7 cellular contexts compared by ENCODE assay signal in the genomic region with DNA sequence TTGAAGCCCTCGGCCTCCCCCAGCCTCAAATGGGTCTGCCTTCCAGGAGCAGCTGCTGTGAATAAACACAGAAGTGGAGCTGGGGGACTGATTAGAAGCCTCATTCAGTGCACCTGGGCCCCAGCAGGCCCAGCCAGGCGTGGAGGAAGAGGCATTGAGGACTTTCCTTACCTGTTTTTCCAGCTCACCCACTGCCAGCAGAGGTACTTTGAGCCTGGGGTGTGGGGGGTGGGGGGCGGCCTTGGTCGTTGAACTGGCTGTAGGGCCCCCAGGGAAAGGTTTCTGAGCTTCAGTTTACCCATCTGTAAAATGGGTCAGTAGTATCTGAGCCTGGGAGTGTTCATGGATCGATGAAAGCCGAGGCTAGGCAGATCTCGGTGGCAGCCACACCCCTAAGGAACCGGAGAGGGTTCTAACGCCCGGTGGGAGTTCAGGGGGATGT. TPM values are rescaled to one million over a fixed set of nuclear protein-coding genes. Genes with fewer than 3 reads are reported as not detected.
DNase-seq lines count a peak whose midpoint lies in the region; ATAC-seq and TF ChIP-seq lines count a peak whose summit lies in the region.

No MANE protein-coding gene starts in this region.

- H3K14ac ChIP-seq in trophoblast cell (ENCODE audit: low read length): no peak overlapping the region

- H4K8ac ChIP-seq in trophoblast cell (ENCODE audit: low read depth, low read length): no peak overlapping the region

- no peak overlapping the region for H4K91ac ChIP-seq in trophoblast cell (ENCODE audit: low read depth, low read length)

- TF ChIP-seq CTCF in GM12865 (IDR thresholded peaks at IDR 0.05; ENCODE audit: insufficient read depth, low read depth, low read length, missing control alignments) (no peak), epithelial cell of proximal tubule (conservative IDR thresholded peaks at IDR 0.05; ENCODE audit: low read depth, low read length) (no peak)

- no peak overlapping the region for H2BK5ac ChIP-seq in trophoblast cell (ENCODE audit: low read depth, low read length, poor library complexity)

- H2BK120ac ChIP-seq in trophoblast cell (ENCODE audit: insufficient read depth, low read length, poor library complexity): no peak overlapping the region

- no peak overlapping the region for H3K18ac ChIP-seq in trophoblast cell (ENCODE audit: low read length)

- peak overlapping the region; percentile 54 for H3K4me2 ChIP-seq in trophoblast cell (ENCODE audit: low read length)

- H3K36me3 ChIP-seq in trophoblast cell (ENCODE audit: control insufficient read depth in 1 of 2, insufficient read depth in 2 of 2, low read length in 2 of 2) (no peaks in the 10 kb centered on the region), MG63 (0 out of 2 replicates have a peak, but pooled peaks cover 2% of the 10 kb centered on the region)

- H4K12ac ChIP-seq in trophoblast cell (ENCODE audit: low read depth, low read length): no peak overlapping the region

- no peak overlapping the region for H3K23ac ChIP-seq in trophoblast cell (ENCODE audit: low read length)

- no peak for ATAC-seq in GM18868 (IDR thresholded peaks at IDR 0.05; ENCODE audit: unreplicated experiment)

- no peak overlapping the region for H2AK5ac ChIP-seq in trophoblast cell (ENCODE audit: low read length)

- H3K9me3 ChIP-seq in trophoblast cell (ENCODE audit: insufficient read depth, low read depth, low read length): peaks cover 2% of the 10 kb centered on the region
- H3K9me3 ChIP-seq in MG63: no peaks in the 10 kb centered on the region

- peaks cover 14% of the 10 kb centered on the region in 2 experiments for H3K4me1 ChIP-seq in trophoblast cell (ENCODE audit: control insufficient read depth in 1 of 2, insufficient read depth in 2 of 2, low read length in 2 of 2)

- peaks cover 10% of the 10 kb centered on the region for H3K79me1 ChIP-seq in trophoblast cell (ENCODE audit: low read length)

- H3K27ac ChIP-seq in trophoblast cell (ENCODE audit: low read depth, low read length): no peak overlapping the region

- no CpG with 5 or more reads among the region's 10 CpGs for WGBS in trophoblast cell (ENCODE audit: extremely low coverage, insufficient coverage, insufficient read length)

- H3K27me3 ChIP-seq in trophoblast cell (ENCODE audit: insufficient read depth, low read length): no peaks in the 10 kb centered on the region
- no peaks in the 10 kb centered on the region; the same call in 1 of the 2 replicates for H3K27me3 ChIP-seq in MG63

- no peak overlapping the region for H3K9ac ChIP-seq in trophoblast cell (ENCODE audit: low read length)

- H3K4me3 ChIP-seq in GM12865 (ENCODE audit: low read depth, low read length): peak overlapping the region; percentile 97
- H3K4me3 ChIP-seq in epithelial cell of proximal tubule (ENCODE audit: low read depth, low read length): peak overlapping the region; percentile 74
- H3K4me3 ChIP-seq in trophoblast cell (ENCODE audit: low read depth, low read length): no peak overlapping the region
- no peak overlapping the region; the same call in 1 of the 2 replicates for H3K4me3 ChIP-seq in MG63

- no peak overlapping the region for H2BK12ac ChIP-seq in trophoblast cell (ENCODE audit: low read length)

- H3K79me2 ChIP-seq in trophoblast cell (ENCODE audit: control insufficient read depth, insufficient read depth, low read length, poor library complexity): peaks cover 12% of the 10 kb centered on the region

- no peak overlapping the region for H2AFZ ChIP-seq in trophoblast cell (ENCODE audit: insufficient read depth, low read length, poor library complexity)

- H3K4ac ChIP-seq in trophoblast cell (ENCODE audit: low read depth, low read length): peak overlapping the region; percentile 71

- DNase-seq in GM12865 (ENCODE audit: low read depth): peak; percentile 33
- DNase-seq in NCI-H526 treated with DMSO at 0.1 percent for 48 hours (lab: John Stamatoyannopoulos, UW): peak; percentile 7
- DNase-seq in epithelial cell of proximal tubule (ENCODE audit: low read depth): no peak
- peak in 1 of 2 donors; percentile 25 for DNase-seq in trophoblast cell
- DNase-seq in stimulated activated CD8-positive, alpha-beta memory T cell treated with anti-CD3 and anti-CD28 coated beads, Interleukin-4, amount 100 ng/mL, for 48 hours: no peak
- no peak for DNase-seq in MG63

RNA-seq across cellular contexts. Expression of gene CERS4, which starts 1.5 kb away (rescaled TPM):
- 3.8 and 24.5 TPM in 2 replicates for total RNA-seq in epithelial cell of proximal tubule
- polyA plus RNA-seq in trophoblast cell (2013): 11.5 and 13.1 TPM in 2 replicates
- total RNA-seq in MG63 (2014; rRNA removed; shearing (Covaris generic); ENCODE audit: low replicate concordance): 9.9 and 20.3 TPM in 2 replicates

Comparison
In these comparisons a context has a peak if more than half of its experiments do, and no peak if none do; other contexts are left out.
1. DNase-seq: peak in GM12865 (single experiment) and NCI-H526 treated with DMSO at 0.1 percent for 48 hours (single experiment); none in epithelial cell of proximal tubule (single experiment), stimulated activated CD8-positive, alpha-beta memory T cell treated with anti-CD3 and anti-CD28 coated beads, Interleukin-4, amount 100 ng/mL, for 48 hours (single experiment) and MG63 (single experiment).
2. H3K4me3 ChIP-seq: peak in GM12865 (single experiment) and epithelial cell of proximal tubule (single experiment); none in trophoblast cell (single experiment) and MG63 (single experiment).